In genomic region chr1:201361652-201362504, GRCh38 we compare ENCODE assay signal across 8 cellular contexts. TPM values are rescaled to one million over a fixed set of nuclear protein-coding genes. Genes with fewer than 3 reads are reported as not detected.
DNase-seq lines count a peak whose midpoint lies in the region; ATAC-seq and TF ChIP-seq lines count a peak whose summit lies in the region.

No MANE protein-coding gene starts in this region.

- no peaks in the 10 kb centered on the region for H3K4me1 Mint-ChIP-seq in T-helper 2 cell treated with Interferon-gamma antibody and Interleukin-4, amounts not matched to agents 5 μg/mL and 100 μg/mL, for 36 hours (ENCODE audit: low read depth)

- TF ChIP-seq CTCF in fibroblast of villous mesenchyme (IDR thresholded peaks at IDR 0.05; ENCODE audit: insufficient read depth, low read depth, low read length) = peak; percentile 75

- no peaks in the 10 kb centered on the region for H3K9me2 ChIP-seq in Karpas-422 (replicated peaks; ENCODE audit: insufficient read depth, low read length)

- H2BK120ac ChIP-seq in trophoblast cell (ENCODE audit: insufficient read depth, low read length, poor library complexity) = no peak overlapping the region

- no peak overlapping the region for H4K91ac ChIP-seq in trophoblast cell (ENCODE audit: low read depth, low read length)

- H3K4me3 Mint-ChIP-seq in T-helper 2 cell treated with Interferon-gamma antibody and Interleukin-4, amounts not matched to agents 5 μg/mL and 100 μg/mL, for 36 hours = no peak overlapping the region

- no peak overlapping the region for H3K4me2 ChIP-seq in Karpas-422 (ENCODE audit: low read depth, low read length, poor library complexity, severe bottlenecking)
- no peak overlapping the region for H3K4me2 ChIP-seq in trophoblast cell (ENCODE audit: low read length)

- H3K18ac ChIP-seq in trophoblast cell (ENCODE audit: low read length) = no peak overlapping the region

- H2AK5ac ChIP-seq in trophoblast cell (ENCODE audit: low read length) = no peak overlapping the region

- WGBS in trophoblast cell (ENCODE audit: extremely low coverage, insufficient coverage, insufficient read length) = no CpG with 5 or more reads among the region's 10 CpGs

- DNase-seq in NOMO-1 treated with DMSO at 0.1 percent for 48 hours (lab: John Stamatoyannopoulos, UW; ENCODE audit: unreplicated experiment) = peak; percentile 11
- DNase-seq in NOMO-1 treated with dmso at 0.1 percent for 144 hours (lab: John Stamatoyannopoulos, UW; ENCODE audit: unreplicated experiment) = no peak
- DNase-seq in Karpas-422 = peak; percentile 83
- DNase-seq in UCSD-AML1 (lab: John Stamatoyannopoulos, UW; ENCODE audit: unreplicated experiment) = peak; percentile 28
- DNase-seq in fibroblast of villous mesenchyme (ENCODE audit: low read depth) = peak; percentile 28
- DNase-seq in trophoblast cell = peak; percentile 28 to 70
- DNase-seq in T-helper 2 cell treated with Interferon-gamma antibody and Interleukin-4, amounts not matched to agents 5 μg/mL and 100 μg/mL, for 36 hours (ENCODE audit: low spot score) = no peak

- no peak overlapping the region for H3K23ac ChIP-seq in trophoblast cell (ENCODE audit: low read length)

- no peak overlapping the region for H2AFZ ChIP-seq in Karpas-422 (ENCODE audit: low read length)
- no peak overlapping the region for H2AFZ ChIP-seq in trophoblast cell (ENCODE audit: insufficient read depth, low read length, poor library complexity)

- no peaks in the 10 kb centered on the region for H3K36me3 Mint-ChIP-seq in T-helper 2 cell treated with Interferon-gamma antibody and Interleukin-4, amounts not matched to agents 5 μg/mL and 100 μg/mL, for 36 hours (ENCODE audit: low read depth)

- no peak for ATAC-seq in HG03354 (IDR thresholded peaks at IDR 0.05; ENCODE audit: poor library complexity, severe bottlenecking, unreplicated experiment)

- H2BK12ac ChIP-seq in trophoblast cell (ENCODE audit: low read length) = no peak overlapping the region

- H3K14ac ChIP-seq in trophoblast cell (ENCODE audit: low read length) = no peak overlapping the region

- H3K9me3 ChIP-seq in Karpas-422 (ENCODE audit: low read length) (no peaks in the 10 kb centered on the region), trophoblast cell (ENCODE audit: insufficient read depth, low read depth, low read length) (peaks cover 2% of the 10 kb centered on the region)

- no peak overlapping the region for H3K4ac ChIP-seq in trophoblast cell (ENCODE audit: low read depth, low read length)

- H3K27me3 ChIP-seq in Karpas-422 (ENCODE audit: low read length) = no peaks in the 10 kb centered on the region
- H3K27me3 ChIP-seq in trophoblast cell (ENCODE audit: insufficient read depth, low read length) = no peaks in the 10 kb centered on the region

- H3K9me3 Mint-ChIP-seq in T-helper 2 cell treated with Interferon-gamma antibody and Interleukin-4, amounts not matched to agents 5 μg/mL and 100 μg/mL, for 36 hours = no peaks in the 10 kb centered on the region

- H3K4me3 ChIP-seq in Karpas-422 (ENCODE audit: low read length) = no peak overlapping the region
- no peak overlapping the region for H3K4me3 ChIP-seq in fibroblast of villous mesenchyme (ENCODE audit: low read depth, low read length)
- H3K4me3 ChIP-seq in trophoblast cell (ENCODE audit: low read depth, low read length) = no peak overlapping the region

- H3K27ac ChIP-seq in Karpas-422 (ENCODE audit: low read length) (no peak overlapping the region), trophoblast cell (ENCODE audit: low read depth, low read length) (no peak overlapping the region)

- H3K27ac Mint-ChIP-seq in T-helper 2 cell treated with Interferon-gamma antibody and Interleukin-4, amounts not matched to agents 5 μg/mL and 100 μg/mL, for 36 hours = no peak overlapping the region

- no peak overlapping the region for H4K12ac ChIP-seq in trophoblast cell (ENCODE audit: low read depth, low read length)

- H4K20me1 ChIP-seq in Karpas-422 (ENCODE audit: insufficient read depth, low read depth, low read length) = no peaks in the 10 kb centered on the region

- no peaks in the 10 kb centered on the region for H3K36me3 ChIP-seq in Karpas-422 (ENCODE audit: insufficient read depth, low read length)
- H3K36me3 ChIP-seq in trophoblast cell (ENCODE audit: control insufficient read depth in 1 of 2, insufficient read depth in 2 of 2, low read length in 2 of 2) = no peaks in the 10 kb centered on the region

- no peaks in the 10 kb centered on the region for H3K79me1 ChIP-seq in trophoblast cell (ENCODE audit: low read length)

- H4K8ac ChIP-seq in trophoblast cell (ENCODE audit: low read depth, low read length) = no peak overlapping the region

- H3K4me1 ChIP-seq in Karpas-422 (ENCODE audit: low read length) (peaks cover 6% of the 10 kb centered on the region), trophoblast cell (ENCODE audit: control insufficient read depth in 1 of 2, insufficient read depth in 2 of 2, low read length in 2 of 2) (peaks cover 10 to 11% of the 10 kb centered on the region in 2 experiments)

- no peaks in the 10 kb centered on the region for H3K27me3 Mint-ChIP-seq in T-helper 2 cell treated with Interferon-gamma antibody and Interleukin-4, amounts not matched to agents 5 μg/mL and 100 μg/mL, for 36 hours (ENCODE audit: low read depth)

- H3K9ac ChIP-seq in Karpas-422 (ENCODE audit: low read length) (no peak overlapping the region), trophoblast cell (ENCODE audit: low read length) (no peak overlapping the region)

- H3K79me2 ChIP-seq in Karpas-422 (ENCODE audit: low read length) = no peaks in the 10 kb centered on the region
- no peaks in the 10 kb centered on the region for H3K79me2 ChIP-seq in trophoblast cell (ENCODE audit: control insufficient read depth, insufficient read depth, low read length, poor library complexity)

- no peak overlapping the region for H2BK5ac ChIP-seq in trophoblast cell (ENCODE audit: low read depth, low read length, poor library complexity)

RNA-seq across cellular contexts. Expression of gene TNNT2, which starts 15.6 kb away (rescaled TPM):
- 0.11 and 0.37 TPM in 2 replicates for total RNA-seq in Karpas-422 (2014; rRNA removed; shearing (Covaris generic); ENCODE audit: low replicate concordance)
- 0.64 and 3.5 TPM in 2 replicates for total RNA-seq in fibroblast of villous mesenchyme
- 32.3 and 32.7 TPM in 2 replicates for polyA plus RNA-seq in trophoblast cell (2013)

RNA-seq across cellular contexts. Expression of gene LAD1, which starts 37.2 kb away (rescaled TPM):
- 0.76 and 1.2 TPM in 2 replicates for total RNA-seq in Karpas-422 (2014; rRNA removed; shearing (Covaris generic); ENCODE audit: low replicate concordance)
- total RNA-seq in fibroblast of villous mesenchyme = not detected in 2 replicates
- polyA plus RNA-seq in trophoblast cell (2013) = 28.6 and 30.4 TPM in 2 replicates

RNA-seq across cellular contexts. Expression of gene TNNI1, which starts 59.7 kb away (rescaled TPM):
- 333 and 375 TPM in 2 replicates for total RNA-seq in Karpas-422 (2014; rRNA removed; shearing (Covaris generic); ENCODE audit: low replicate concordance)
- under 0.01 TPM in 1 of 2 replicates, not detected in the other for total RNA-seq in fibroblast of villous mesenchyme
- polyA plus RNA-seq in trophoblast cell (2013) = 0.75 and 0.90 TPM in 2 replicates

Comparison
In these comparisons a context has a peak if more than half of its experiments do, and no peak if none do; other contexts are left out.
1. DNase-seq: peak in NOMO-1 treated with DMSO at 0.1 percent for 48 hours (single experiment), Karpas-422 (single experiment), UCSD-AML1 (single experiment), fibroblast of villous mesenchyme (single experiment) and trophoblast cell (2 of 2); none in NOMO-1 treated with dmso at 0.1 percent for 144 hours (single experiment) and T-helper 2 cell treated with Interferon-gamma antibody and Interleukin-4, amounts not matched to agents 5 μg/mL and 100 μg/mL, for 36 hours (single experiment).
2. RNA of gene TNNI1, which starts 59.7 kb away (total RNA-seq): 333 to 375 TPM in Karpas-422; under 0.01 TPM in fibroblast of villous mesenchyme; every median in the first group is over 100 times any median in the second.